ENCODE assay signal across 30 cellular contexts in genomic region chr20:9626357-9626756, GRCh38.
DNase-seq lines count a peak whose midpoint lies in the region; ATAC-seq and TF ChIP-seq lines count a peak whose summit lies in the region.
"Had no signal": no experiment of that assay in that cellular context is flagged by ENCODE, and none has a peak within 500 bp of the region (broad histone marks: within the 10 kb centered on the region; RNA-seq: fewer than 3 reads in every experiment).

No MANE protein-coding gene starts in this region.

- 46 to 64% (median 56%) methylated on average over 3 of the region's 3 CpGs for WGBS in heart left ventricle, 4 donors

- H3K27me3 ChIP-seq in uterus (no peaks in the 10 kb centered on the region), heart left ventricle (peaks cover 0 to 12% (median 0%) of the 10 kb centered on the region in 9 donors)
- H3K27me3 ChIP-seq: colonic mucosa had no signal

- no peaks in the 10 kb centered on the region for H3K9me3 ChIP-seq in uterus
- H3K9me3 ChIP-seq in heart left ventricle: peaks cover 0 to 11% (median 0%) of the 10 kb centered on the region in 12 donors
- H3K9me3 ChIP-seq: colonic mucosa had no signal

- H3K4me3 ChIP-seq in epithelial cell of esophagus (ENCODE audit: low read length) (no peak overlapping the region), uterus (no peak overlapping the region), heart left ventricle (no peak overlapping the region)
- H3K4me3 ChIP-seq: colonic mucosa, skin epidermis had no signal

- TF ChIP-seq CTCF in epithelial cell of esophagus (IDR thresholded peaks at IDR 0.05; ENCODE audit: insufficient read depth, low read depth, low read length, missing control alignments): no peak
- TF ChIP-seq CTCF in uterus (IDR thresholded peaks at IDR 0.05): no peak
- no peak for TF ChIP-seq CTCF in heart left ventricle (IDR thresholded peaks at IDR 0.05)

- TF ChIP-seq POLR2A in uterus (IDR thresholded peaks at IDR 0.05): no peak
- no peak for TF ChIP-seq POLR2A in heart left ventricle (IDR thresholded peaks at IDR 0.05)

- H3K27ac ChIP-seq in uterus: no peak overlapping the region
- no peak overlapping the region for H3K27ac ChIP-seq in heart left ventricle
- H3K27ac ChIP-seq: colonic mucosa, epithelial cell of prostate, parathyroid adenoma, skin epidermis had no signal

- H3K4me1 ChIP-seq in uterus (no peaks in the 10 kb centered on the region), heart left ventricle (no peaks in the 10 kb centered on the region)
- H3K4me1 ChIP-seq: colonic mucosa, parathyroid adenoma had no signal

- ATAC-seq in heart left ventricle: no peak
- ATAC-seq: activated CD8-positive, alpha-beta memory T cell treated with anti-CD3 and anti-CD28 coated beads, Interleukin-2, amount 10 ng/mL, durations not matched to agents 7 days and 5 days; activated T-cell treated with anti-CD3 and anti-CD28 coated beads, Interleukin-2, amount 50 U/mL, for 4 hours; left lobe of liver had no signal

- DNase-seq in CD1c-positive myeloid dendritic cell (ENCODE audit: extremely low spot score) (peak; percentile 53), DMS153 treated with DMSO at 0.1 percent for 48 hours (lab: John Stamatoyannopoulos, UW; ENCODE audit: unreplicated experiment) (peak; percentile 18), NCI-H510A treated with DMSO at 0.1 percent for 48 hours (lab: John Stamatoyannopoulos, UW) (peak; percentile 18), epithelial cell of esophagus (ENCODE audit: low read depth) (peak; percentile 60), uterus (no peak), heart left ventricle (no peak), DMS79 (lab: John Stamatoyannopoulos, UW) (no peak), germinal center (ENCODE audit: low spot score) (no peak)
- DNase-seq: activated CD4-positive, alpha-beta T cell treated with anti-CD3 and anti-CD28 coated beads, Interleukin-2, amount 50 U/mL, for 4 hours; activated CD4-positive, CD25-positive, alpha-beta regulatory T cell; activated CD8-positive, alpha-beta memory T cell treated with anti-CD3 and anti-CD28 coated beads, Interleukin-2, amount 10 ng/mL, durations not matched to agents 7 days and 5 days; activated gamma-delta T cell; activated naive CD8-positive, alpha-beta T cell treated with anti-CD3 and anti-CD28 coated beads for 36 hours; activated T-cell treated with anti-CD3 and anti-CD28 coated beads, Interleukin-2, amount 50 U/mL, for 4 hours; aorta; colonic mucosa; effector CD4-positive, alpha-beta T cell; EL; HCEC 1CT; mesenchymal stem cell; NCI-H1092; NCI-H1694; NCI-H226; NCI-H774; RPMI8226; stimulated activated naive CD4-positive, alpha-beta T cell treated with Interleukin-2 at 50 U/mL for 16 hours had no signal

- intact Hi-C loops in uterus (cut with DNase I; ENCODE audit: low total_unique reads) (no loop called here), heart left ventricle (cut with DNase I) (loop anchor here in 1 of 10 donors (10.0 kb wide), 1 partner anchor 58 kb away; no protein-coding TSS in a partner anchor)

- H3K36me3 ChIP-seq in uterus (no peaks in the 10 kb centered on the region), heart left ventricle (no peaks in the 10 kb centered on the region)
- H3K36me3 ChIP-seq: colonic mucosa had no signal

Comparison
In these comparisons a context has a peak if more than half of its experiments do, and no peak if none do; other contexts are left out.
1. DNase-seq: peak in CD1c-positive myeloid dendritic cell (single experiment), DMS153 treated with DMSO at 0.1 percent for 48 hours (single experiment), NCI-H510A treated with DMSO at 0.1 percent for 48 hours (single experiment) and epithelial cell of esophagus (single experiment); none in uterus (0 of 2), heart left ventricle (0 of 5), DMS79 (single experiment) and germinal center (single experiment).